ENCODE assay signal across 1 cellular context in genomic region chr1:222713091-222714012, GRCh38.
TF ChIP-seq lines count a peak whose summit lies in the region.

No MANE protein-coding gene starts in this region.

TF ChIP-seq in HepG2, 621 proteins besides CTCF, POLR2A, EP300 and RAD21 (continued from another document and continues in another):
- TF ChIP-seq ZNF329 (CRISPR knock-in tag; IDR thresholded peaks at IDR 0.05; ENCODE audit: low read depth) (no peak), FOXO1 (CRISPR knock-in tag; IDR thresholded peaks at IDR 0.05) (peak; percentile 98), ZNF776 (CRISPR knock-in tag; IDR thresholded peaks at IDR 0.05) (no peak), ZBTB4 (CRISPR knock-in tag; IDR thresholded peaks at IDR 0.05; ENCODE audit: borderline replicate concordance) (no peak), ZMAT3 (CRISPR knock-in tag; conservative IDR thresholded peaks at IDR 0.05) (0 out of 2 replicates have a peak, but pooled peaks have one; percentile 24), AGO2 (optimal IDR thresholded peaks at IDR 0.05; ENCODE audit: low read depth, low read length) (peak; percentile 5), SRF (IDR thresholded peaks at IDR 0.05; ENCODE audit: low read depth, low read length) (peak; percentile 93), ZNF232 (CRISPR knock-in tag; IDR thresholded peaks at IDR 0.05; ENCODE audit: borderline replicate concordance) (no peak), ZFP82 (CRISPR knock-in tag; IDR thresholded peaks at IDR 0.05; ENCODE audit: borderline replicate concordance) (no peak; the same call in 1 of the 2 replicates), ZNF749 (CRISPR knock-in tag; IDR thresholded peaks at IDR 0.05; ENCODE audit: borderline replicate concordance) (no peak), PCBP2 (optimal IDR thresholded peaks at IDR 0.05; ENCODE audit: low read depth, low read length, poor library complexity, severe bottlenecking) (no peak), CSRNP1 (CRISPR knock-in tag; IDR thresholded peaks at IDR 0.05) (no peak), ISX (CRISPR knock-in tag; conservative IDR thresholded peaks at IDR 0.05) (no peak), DMTF1 (CRISPR knock-in tag; IDR thresholded peaks at IDR 0.05) (no peak), THAP11 (CRISPR knock-in tag; IDR thresholded peaks at IDR 0.05) (peak; percentile 84), HNF4A (CRISPR knock-in tag; IDR thresholded peaks at IDR 0.05) (peak; percentile 22; the same call in 1 of the 2 replicates), MAFG (CRISPR knock-in tag; IDR thresholded peaks at IDR 0.05) (no peak), STAT5B (CRISPR knock-in tag; IDR thresholded peaks at IDR 0.05) (no peak), E2F2 (CRISPR knock-in tag; IDR thresholded peaks at IDR 0.05; ENCODE audit: borderline replicate concordance) (no peak), GPBP1L1 (CRISPR knock-in tag; IDR thresholded peaks at IDR 0.05) (no peak), ZSCAN22 (CRISPR knock-in tag; IDR thresholded peaks at IDR 0.05) (no peak), MTA3 (CRISPR knock-in tag; IDR thresholded peaks at IDR 0.05) (no peak), SUZ12 (IDR thresholded peaks at IDR 0.05; ENCODE audit: low read depth, low read length) (no peak), ZNF678 (CRISPR knock-in tag; IDR thresholded peaks at IDR 0.05) (no peak), DR1 (CRISPR knock-in tag; IDR thresholded peaks at IDR 0.05) (no peak), E2F1 (CRISPR knock-in tag; IDR thresholded peaks at IDR 0.05) (no peak), ZNF441 (CRISPR knock-in tag; IDR thresholded peaks at IDR 0.05; ENCODE audit: borderline replicate concordance) (0 out of 2 replicates have a peak, but pooled peaks have one; percentile 43), ZFP37 (CRISPR knock-in tag; IDR thresholded peaks at IDR 0.05; ENCODE audit: borderline replicate concordance) (no peak), KLF11 (CRISPR knock-in tag; IDR thresholded peaks at IDR 0.05) (no peak), TCF7L2 (IDR thresholded peaks at IDR 0.05; ENCODE audit: low read depth, low read length) (no peak), ZBTB26 (CRISPR knock-in tag; IDR thresholded peaks at IDR 0.05; ENCODE audit: borderline replicate concordance) (0 out of 2 replicates have a peak, but pooled peaks have one; percentile 30), SATB2 (CRISPR knock-in tag; IDR thresholded peaks at IDR 0.05) (no peak), ZNF780A (CRISPR knock-in tag; IDR thresholded peaks at IDR 0.05) (no peak), HCFC1 (IDR thresholded peaks at IDR 0.05; ENCODE audit: low read depth, low read length) (peak; percentile 60), ZBTB42 (CRISPR knock-in tag; IDR thresholded peaks at IDR 0.05) (no peak), KLF9 (CRISPR knock-in tag; IDR thresholded peaks at IDR 0.05; ENCODE audit: low read depth) (peak; percentile 51; the same call in 1 of the 2 replicates), CENPBD1 (CRISPR knock-in tag; IDR thresholded peaks at IDR 0.05; ENCODE audit: borderline replicate concordance, low read depth) (no peak), NR0B2 (CRISPR knock-in tag; IDR thresholded peaks at IDR 0.05) (no peak), ZNF30 (CRISPR knock-in tag; IDR thresholded peaks at IDR 0.05) (no peak), ZNF234 (CRISPR knock-in tag; conservative IDR thresholded peaks at IDR 0.05) (no peak), HNF1B (CRISPR knock-in tag; IDR thresholded peaks at IDR 0.05) (peak; percentile 60; the same call in 1 of the 2 replicates), TIGD3 (CRISPR knock-in tag; IDR thresholded peaks at IDR 0.05; ENCODE audit: borderline replicate concordance) (0 out of 2 replicates have a peak, but pooled peaks have one; percentile 51), MEIS1 (CRISPR knock-in tag; IDR thresholded peaks at IDR 0.05; ENCODE audit: borderline replicate concordance) (no peak), ELF4 (CRISPR knock-in tag; IDR thresholded peaks at IDR 0.05; ENCODE audit: borderline replicate concordance) (peak; percentile 86; the same call in 1 of the 2 replicates), ZNF567 (CRISPR knock-in tag; IDR thresholded peaks at IDR 0.05; ENCODE audit: borderline replicate concordance) (no peak), AHR (CRISPR knock-in tag; IDR thresholded peaks at IDR 0.05) (0 out of 2 replicates have a peak, but pooled peaks have one; percentile 44), HDAC1 (CRISPR knock-in tag; IDR thresholded peaks at IDR 0.05) (no peak), ZNF382 (CRISPR knock-in tag; IDR thresholded peaks at IDR 0.05; ENCODE audit: borderline replicate concordance) (no peak), NPAS2 (CRISPR knock-in tag; IDR thresholded peaks at IDR 0.05; ENCODE audit: borderline replicate concordance) (no peak), ZNF570 (CRISPR knock-in tag; IDR thresholded peaks at IDR 0.05; ENCODE audit: borderline replicate concordance) (no peak), PHF21A (CRISPR knock-in tag; IDR thresholded peaks at IDR 0.05) (peak; percentile 71), GLI4 (CRISPR knock-in tag; IDR thresholded peaks at IDR 0.05; ENCODE audit: borderline replicate concordance) (no peak), MEIS2 (CRISPR knock-in tag; IDR thresholded peaks at IDR 0.05) (peak; percentile 59; the same call in 1 of the 2 replicates), ZNF235 (CRISPR knock-in tag; IDR thresholded peaks at IDR 0.05; ENCODE audit: borderline replicate concordance) (no peak)
